11 cellular contexts compared by ENCODE assay signal in genomic region chr3:120438971-120439370, GRCh38. TPM values are rescaled to one million over a fixed set of nuclear protein-coding genes. Genes with fewer than 3 reads are reported as not detected.
A peak's percentile ranks its signal among the peaks of the same experiment; 100 is the strongest.
DNase-seq lines count a peak whose midpoint lies in the region; ATAC-seq and TF ChIP-seq lines count a peak whose summit lies in the region.
"Had no signal": no experiment of that assay in that cellular context is flagged by ENCODE, and none has a peak within 500 bp of the region (broad histone marks: within the 10 kb centered on the region; RNA-seq: fewer than 3 reads in every experiment).

No MANE protein-coding gene starts in this region.

- peak; percentile 79 for ATAC-seq in IMR-90 (ENCODE audit: low read depth)
- ATAC-seq in left lung = peak; percentile 85
- no peak for ATAC-seq in GM21390 (IDR thresholded peaks at IDR 0.05; ENCODE audit: unreplicated experiment)
- no peak for ATAC-seq in GM18520 (IDR thresholded peaks at IDR 0.05; ENCODE audit: unreplicated experiment)

- H3K9me3 ChIP-seq in IMR-90 (ENCODE audit: control insufficient read depth, insufficient read depth, low read length) = no peaks in the 10 kb centered on the region
- H3K9me3 ChIP-seq in left lung = no peaks in the 10 kb centered on the region
- no peaks in the 10 kb centered on the region for H3K9me3 ChIP-seq in smooth muscle cell (replicated peaks; ENCODE audit: low read depth)
- H3K9me3 ChIP-seq in effector memory CD4-positive, alpha-beta T cell (ENCODE audit: control insufficient read depth, low read length) = no peaks in the 10 kb centered on the region

- H2BK120ac ChIP-seq in IMR-90 (ENCODE audit: low read depth, low read length) = peak overlapping the region; percentile 77

- H2BK20ac ChIP-seq in IMR-90 (ENCODE audit: low read depth, low read length) = peak overlapping the region; percentile 48; the same call in 1 of the 2 replicates

- H3K56ac ChIP-seq in IMR-90 (ENCODE audit: extremely low read depth, insufficient read depth, low read length) = peak overlapping the region; percentile 68; the same call in 1 of the 2 replicates

- H4K8ac ChIP-seq in IMR-90 (ENCODE audit: low read depth in 2 of 2, low read length in 2 of 2) = peak overlapping the region in 1 of 2 experiments; percentile 71; a peak in 1 of 4 replicates

- H3K4me3 ChIP-seq in IMR-90 (ENCODE audit: insufficient read depth, low read depth, low read length) (no peak overlapping the region), left lung (no peak overlapping the region), smooth muscle cell (peak overlapping the region; percentile 11)
- no peak overlapping the region for H3K4me3 ChIP-seq in effector memory CD4-positive, alpha-beta T cell (ENCODE audit: insufficient read depth, low read depth, low read length, poor library complexity, severe bottlenecking)

- POLR2A ChIA-PET in IMR-90 (lab: Charles Lee; ENCODE audit: unreplicated experiment) = interaction anchor here (0.6 to 1.5 kb wide), 3 partner anchors 9 to 22 kb away, joined by 3 to 5 read pairs (median 4); partner anchors contain the start of gene FSTL1

- CTCF ChIA-PET in IMR-90 (lab: Yijun Ruan, JAX) = interaction anchor here (1.0 to 2.0 kb wide), 3 partner anchors 22 to 120 kb away, joined by 3 to 7 read pairs (median 6); no protein-coding TSS in a partner anchor

- DNase-seq in IMR-90 (peak; percentile 93), epithelial cell of prostate (ENCODE audit: low read depth, low spot score) (peak; percentile 18), left lung (peak in 1 of 2 donors; percentile 59), smooth muscle cell (lab: John Stamatoyannopoulos, UW; ENCODE audit: unreplicated experiment) (peak; percentile 14)
- no peak for DNase-seq in stimulated activated CD4-positive, alpha-beta T cell treated with anti-CD3 and anti-CD28 coated beads, Interleukin-1b, Interleukin-23, amount 100 ng/mL, for 48 hours
- DNase-seq in effector memory CD4-positive, alpha-beta T cell = no peak
- DNase-seq: activated naive CD4-positive, alpha-beta T cell treated with anti-CD3 and anti-CD28 coated beads for 36 hours; NCI-H774; stimulated activated CD4-positive, alpha-beta T cell treated with anti-CD3 and anti-CD28 coated beads, Interleukin-4, amount 100 ng/mL, for 4 hours had no signal

- peaks cover 17 to 71% of the 10 kb centered on the region in 2 experiments for H3K79me1 ChIP-seq in IMR-90 (ENCODE audit: low read depth in 1 of 2, low read length in 2 of 2)

- H3K4me1 ChIP-seq in IMR-90 (ENCODE audit: control insufficient read depth, insufficient read depth, low read length) = peaks cover 38% of the 10 kb centered on the region
- peaks cover 14 to 19% of the 10 kb centered on the region in 2 donors for H3K4me1 ChIP-seq in left lung
- H3K4me1 ChIP-seq in smooth muscle cell (ENCODE audit: low read depth) = peaks cover 36% of the 10 kb centered on the region
- H3K4me1 ChIP-seq in effector memory CD4-positive, alpha-beta T cell (ENCODE audit: control insufficient read depth, insufficient read depth, low read length, poor library complexity, severe bottlenecking) = no peaks in the 10 kb centered on the region

- peaks cover 42% of the 10 kb centered on the region for H3K36me3 ChIP-seq in IMR-90 (ENCODE audit: control insufficient read depth, insufficient read depth, low read length)
- no peaks in the 10 kb centered on the region for H3K36me3 ChIP-seq in left lung
- H3K36me3 ChIP-seq in smooth muscle cell (ENCODE audit: low read depth) = no peaks in the 10 kb centered on the region
- H3K36me3 ChIP-seq in effector memory CD4-positive, alpha-beta T cell (ENCODE audit: control insufficient read depth, insufficient read depth, low read length) = no peaks in the 10 kb centered on the region

- in situ Hi-C loops in IMR-90 (cut with MboI; ENCODE audit: low sequenced_read_pairs) = loop anchor here (25.0 kb wide), 2 partner anchors 348 to 1048 kb away; no protein-coding TSS in a partner anchor

- H3F3A ChIP-seq in smooth muscle cell (ENCODE audit: low read depth) = peaks cover 66% of the 10 kb centered on the region

- H3K23ac ChIP-seq in IMR-90 (ENCODE audit: low read depth, low read length) = peak overlapping the region; percentile 81

- H4K5ac ChIP-seq in IMR-90 (ENCODE audit: low read depth, low read length) = no peak overlapping the region

- H2AFZ ChIP-seq in IMR-90 (replicated peaks; ENCODE audit: low read length, poor library complexity) (no peak overlapping the region), smooth muscle cell (ENCODE audit: low read depth) (peak overlapping the region; percentile 21)

- H3K27ac ChIP-seq in IMR-90 (ENCODE audit: insufficient read depth, low read length) (peak overlapping the region; percentile 30), epithelial cell of prostate (peak overlapping the region; percentile 70), left lung (peak overlapping the region; percentile 9 to 52), smooth muscle cell (ENCODE audit: low read depth) (peak overlapping the region; percentile 98)
- no peak overlapping the region for H3K27ac ChIP-seq in effector memory CD4-positive, alpha-beta T cell (ENCODE audit: insufficient read depth, low read length, poor library complexity, severe bottlenecking)

- TF ChIP-seq CTCF in IMR-90 (conservative IDR thresholded peaks at IDR 0.05; ENCODE audit: low read depth, low read length) = no peak
- no peak for TF ChIP-seq CTCF in left lung (IDR thresholded peaks at IDR 0.05)
- TF ChIP-seq CTCF in smooth muscle cell (IDR thresholded peaks at IDR 0.05; ENCODE audit: borderline replicate concordance, insufficient read depth, poor library complexity, severe bottlenecking) = no peak

- H3K14ac ChIP-seq in IMR-90 (replicated peaks; ENCODE audit: low read depth, low read length) = peak overlapping the region; percentile 74

- peaks cover 64% of the 10 kb centered on the region for H3K79me2 ChIP-seq in smooth muscle cell (ENCODE audit: low read depth)

- H2AK9ac ChIP-seq in IMR-90 (replicated peaks; ENCODE audit: low read depth, low read length, poor library complexity) = peak overlapping the region; percentile 38

- H3K9ac ChIP-seq in IMR-90 (ENCODE audit: low read depth, low read length) (no peak overlapping the region), smooth muscle cell (ENCODE audit: low read depth) (peak overlapping the region; percentile 82)

- BruUV-seq in IMR-90 (replicated peaks; lab: Mats Ljungman, UMichigan) = no TSS peak

- H3K27me3 ChIP-seq in IMR-90 (ENCODE audit: control insufficient read depth, insufficient read depth, low read length) (no peaks in the 10 kb centered on the region), left lung (no peaks in the 10 kb centered on the region), smooth muscle cell (ENCODE audit: low read depth) (no peaks in the 10 kb centered on the region)
- H3K27me3 ChIP-seq in effector memory CD4-positive, alpha-beta T cell (replicated peaks; ENCODE audit: control insufficient read depth, insufficient read depth, low read length, poor library complexity, severe bottlenecking) = no peaks in the 10 kb centered on the region

- TF ChIP-seq POLR2A in IMR-90 (IDR thresholded peaks at IDR 0.05; ENCODE audit: low read depth, low read length) = no peak

- peak overlapping the region; percentile 44; the same call in 1 of the 2 replicates for H4K91ac ChIP-seq in IMR-90 (ENCODE audit: insufficient read depth, low read depth, low read length)

- H2BK15ac ChIP-seq in IMR-90 (ENCODE audit: low read depth, low read length) = peak overlapping the region; percentile 35; the same call in 1 of the 3 replicates

- peak overlapping the region; percentile 32; the same call in 1 of the 2 replicates for H3K18ac ChIP-seq in IMR-90 (ENCODE audit: low read depth, low read length)

- dilution Hi-C loops in IMR-90 (cut with HindIII; ENCODE audit: low sequenced_read_pairs, unreplicated experiment) = no loop called here

- H3K4ac ChIP-seq in IMR-90 (ENCODE audit: low read depth, low read length) = peak overlapping the region; percentile 76

- intact Hi-C loops in IMR-90 (cut with micrococcal nuclease) (no loop called here), left lung (cut with DNase I) (no loop called here)

- TF ChIP-seq RAD21 in IMR-90 (IDR thresholded peaks at IDR 0.05; ENCODE audit: low read length) = no peak

- peaks cover 42% of the 10 kb centered on the region for H3K9me1 ChIP-seq in IMR-90 (ENCODE audit: insufficient read depth, low read length)

- peak overlapping the region; percentile 79 for H2BK5ac ChIP-seq in IMR-90 (ENCODE audit: low read depth, low read length, poor library complexity, severe bottlenecking)

- WGBS in IMR-90 (ENCODE audit: extremely low coverage in 2 of 2, insufficient read length in 1 of 2), 2 experiments = no CpG with 5 or more reads among the region's 6 CpGs
- WGBS in smooth muscle cell (ENCODE audit: low lambda C conversion rate) = 0% methylated on average over 6 of the region's 6 CpGs

- H3K4me2 ChIP-seq in IMR-90 (ENCODE audit: low read depth, low read length) (peak overlapping the region; percentile 50), smooth muscle cell (peak overlapping the region; percentile 81)

- H2AK5ac ChIP-seq in IMR-90 (ENCODE audit: low read depth, low read length) = peak overlapping the region; percentile 71

- H4K20me1 ChIP-seq in IMR-90 (ENCODE audit: insufficient read depth, low read length) = peaks cover 93% of the 10 kb centered on the region
- H4K20me1 ChIP-seq in smooth muscle cell (ENCODE audit: low read depth) = peaks cover 62% of the 10 kb centered on the region

TF ChIP-seq in IMR-90, 13 proteins besides CTCF, POLR2A, EP300 and RAD21 (continues in another document):
- peak; percentile 61; the same call in 1 of the 2 replicates for TF ChIP-seq BHLHE40 (IDR thresholded peaks at IDR 0.05; ENCODE audit: low read depth, low read length)
- peak; percentile 45 for TF ChIP-seq CEBPB (IDR thresholded peaks at IDR 0.05; ENCODE audit: low read depth, low read length)
- TF ChIP-seq USF2 (IDR thresholded peaks at IDR 0.05; ENCODE audit: low read depth, low read length) = no peak
- TF ChIP-seq FOS (IDR thresholded peaks at IDR 0.05; ENCODE audit: low read depth, low read length) = peak; percentile 46; the same call in 1 of the 2 replicates
- peak; percentile 92 for TF ChIP-seq MXI1 (IDR thresholded peaks at IDR 0.05; ENCODE audit: borderline replicate concordance, low read depth, low read length)

RNA-seq across cellular contexts. Expression of gene FSTL1, which starts 11.8 kb away (rescaled TPM):
- total RNA-seq in IMR-90 (2012; rRNA removed) (1,097 and 1,642 TPM in 2 replicates), left lung (100 to 1,000 TPM; 265 to 530 TPM), smooth muscle cell (630 and 783 TPM in 2 replicates)
- polyA plus RNA-seq in IMR-90 (2012; rRNA removed) (864 and 916 TPM in 2 replicates), smooth muscle cell (367 and 562 TPM in 2 replicates)
- 367 and 446 TPM in 2 replicates for polyA plus RNA-seq in IMR-90 (2012; cell fraction: cytosol; rRNA removed)
- polyA plus RNA-seq in IMR-90 (2012; cell fraction: nucleus; rRNA removed; ENCODE audit: low replicate concordance) = 302 and 555 TPM in 2 replicates

Comparison
In these comparisons a context has a peak if more than half of its experiments do, and no peak if none do; other contexts are left out.
1. ATAC-seq: peak in IMR-90 (single experiment) and left lung (single experiment); none in GM21390 (single experiment) and GM18520 (single experiment).
2. DNase-seq: peak in IMR-90 (single experiment), epithelial cell of prostate (single experiment) and smooth muscle cell (single experiment); none in stimulated activated CD4-positive, alpha-beta T cell treated with anti-CD3 and anti-CD28 coated beads, Interleukin-1b, Interleukin-23, amount 100 ng/mL, for 48 hours (single experiment) and effector memory CD4-positive, alpha-beta T cell (0 of 3).